In genomic region chr1:214259353-214259982, GRCh38 we compare ENCODE assay signal across 11 cellular contexts. TPM values are rescaled to one million over a fixed set of nuclear protein-coding genes. Genes with fewer than 3 reads are reported as not detected.
DNase-seq lines count a peak whose midpoint lies in the region; ATAC-seq and TF ChIP-seq lines count a peak whose summit lies in the region.
"Had no signal": no experiment of that assay in that cellular context is flagged by ENCODE, and none has a peak within 500 bp of the region (broad histone marks: within the 10 kb centered on the region; RNA-seq: fewer than 3 reads in every experiment).

No MANE protein-coding gene starts in this region.

- DNase-seq in RWPE2 (ENCODE audit: low spot score) (no peak), lung microvascular endothelial cell (ENCODE audit: low read depth in 2 of 2) (peak; percentile 57 to 76), heart left ventricle (no peak), occipital lobe (lab: John Stamatoyannopoulos, UW) (no peak), ureter (ENCODE audit: low spot score) (no peak), prostate gland (ENCODE audit: low spot score) (no peak)
- DNase-seq: head of caudate nucleus, midbrain had no signal

- TF ChIP-seq CTCF in RWPE2 (IDR thresholded peaks at IDR 0.05; ENCODE audit: poor library complexity, severe bottlenecking) (no peak), heart left ventricle (IDR thresholded peaks at IDR 0.05) (no peak), prostate gland (IDR thresholded peaks at IDR 0.05) (no peak)

- H3K4me3 ChIP-seq in RWPE2 (ENCODE audit: severe bottlenecking) = no peak overlapping the region
- no peak overlapping the region for H3K4me3 ChIP-seq in heart left ventricle
- H3K4me3 ChIP-seq in prostate gland = no peak overlapping the region
- H3K4me3 ChIP-seq: skin epidermis had no signal

- H3K27ac ChIP-seq in RWPE2 (ENCODE audit: poor library complexity, severe bottlenecking) (no peak overlapping the region), heart left ventricle (no peak overlapping the region), prostate gland (no peak overlapping the region)
- H3K27ac ChIP-seq: skin epidermis had no signal

- intact Hi-C loops in heart left ventricle (cut with DNase I) (loop anchor here in 1 of 10 donors (5.0 kb wide), 1 partner anchor 328 kb away; no protein-coding TSS in a partner anchor), prostate gland (cut with DNase I) (no loop called here)

- H3K36me3 ChIP-seq in RWPE2 (ENCODE audit: low read depth) (no peaks in the 10 kb centered on the region), heart left ventricle (no peaks in the 10 kb centered on the region), prostate gland (no peaks in the 10 kb centered on the region)

- 65 to 81% (median 72%) methylated on average over 2 of the region's 2 CpGs for WGBS in heart left ventricle, 4 donors
- WGBS in prostate gland = 90% methylated on average over 2 of the region's 2 CpGs

- H3K4me1 ChIP-seq in RWPE2 (ENCODE audit: insufficient read depth, poor library complexity, severe bottlenecking) (no peaks in the 10 kb centered on the region), heart left ventricle (peaks cover 0 to 15% (median 5%) of the 10 kb centered on the region in 12 donors), prostate gland (replicated peaks) (no peaks in the 10 kb centered on the region)

- ATAC-seq in GM18870 (IDR thresholded peaks at IDR 0.05; ENCODE audit: unreplicated experiment) = peak; percentile 61
- ATAC-seq in HG02870 (IDR thresholded peaks at IDR 0.05; ENCODE audit: unreplicated experiment) = peak; percentile 41
- ATAC-seq in RWPE2 (ENCODE audit: low read depth) = 0 out of 3 replicates have a peak, but pooled peaks have one; percentile 40
- no peak for ATAC-seq in heart left ventricle

- H3K9me3 ChIP-seq in RWPE2 (ENCODE audit: severe bottlenecking) = no peaks in the 10 kb centered on the region
- peaks cover 0 to 11% (median 1%) of the 10 kb centered on the region in 12 donors for H3K9me3 ChIP-seq in heart left ventricle
- H3K9me3 ChIP-seq in prostate gland = no peaks in the 10 kb centered on the region

- H3K27me3 ChIP-seq in RWPE2 (ENCODE audit: insufficient read depth, poor library complexity, severe bottlenecking) (no peaks in the 10 kb centered on the region), heart left ventricle (peaks cover 0 to 36% (median 0%) of the 10 kb centered on the region in 9 donors), prostate gland (replicated peaks; ENCODE audit: insufficient read depth) (no peaks in the 10 kb centered on the region)

- TF ChIP-seq POLR2A in heart left ventricle (IDR thresholded peaks at IDR 0.05) = no peak
- no peak for TF ChIP-seq POLR2A in prostate gland (IDR thresholded peaks at IDR 0.05)

RNA-seq across cellular contexts. Expression of gene SMYD2, which starts 21.5 kb away (rescaled TPM):
- total RNA-seq in lung microvascular endothelial cell = 147 and 192 TPM in 2 replicates
- total RNA-seq in heart left ventricle = 100 to 1,000 TPM; 204 to 406 (median 342) TPM
- 100 to 1,000 TPM; 157 to 194 TPM for polyA plus RNA-seq in heart left ventricle
- total RNA-seq in occipital lobe = 51.6 TPM
- 48.8 TPM for total RNA-seq in ureter
- total RNA-seq in prostate gland = 10 to 100 TPM; 18.6 to 50.4 TPM

Comparison
In these comparisons a context has a peak if more than half of its experiments do, and no peak if none do; other contexts are left out.
1. ATAC-seq: peak in GM18870 (single experiment), HG02870 (single experiment) and RWPE2 (single experiment); none in heart left ventricle (0 of 4).
2. DNase-seq: peak in lung microvascular endothelial cell (2 of 2); none in RWPE2 (single experiment), heart left ventricle (0 of 5), occipital lobe (single experiment), ureter (single experiment) and prostate gland (single experiment).